In the genomic region with DNA sequence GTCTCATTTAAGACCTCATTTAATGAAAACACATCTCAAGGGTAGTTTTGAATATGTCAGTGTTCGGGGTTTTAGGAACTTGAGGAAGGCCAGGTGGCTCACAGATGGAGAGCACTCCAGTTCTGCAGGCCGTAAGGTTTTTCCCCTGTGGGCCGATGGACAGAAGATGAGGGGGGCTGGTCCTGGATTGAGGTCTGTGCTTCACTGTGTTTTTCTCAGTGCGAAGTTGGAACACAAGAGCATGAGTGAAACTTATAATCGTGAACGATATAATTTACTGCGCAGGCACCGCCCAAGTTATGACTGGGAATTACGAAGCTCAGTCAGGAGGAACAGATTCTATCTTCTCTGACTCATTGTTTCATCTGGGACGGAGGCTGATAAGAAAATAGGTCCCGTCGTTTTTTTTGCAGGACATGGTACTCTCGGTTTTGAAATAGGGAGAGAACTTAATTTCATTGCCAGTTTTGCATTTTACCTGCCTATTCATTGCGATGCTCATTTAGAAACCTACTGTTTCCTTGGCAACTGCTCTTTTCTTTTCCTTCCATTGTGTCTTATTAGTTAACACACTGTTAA, we compare ENCODE assay signal across 14 cellular contexts.
A peak's percentile ranks its signal among the peaks of the same experiment; 100 is the strongest.
DNase-seq lines count a peak whose midpoint lies in the region; TF ChIP-seq lines count a peak whose summit lies in the region.
"Had no signal": no experiment of that assay in that cellular context is flagged by ENCODE, and none has a peak within 500 bp of the region (broad histone marks: within the 10 kb centered on the region; RNA-seq: fewer than 3 reads in every experiment).

No MANE protein-coding gene starts in this region.

- H3K79me2 ChIP-seq in neural progenitor cell (ENCODE audit: low read depth) = no peaks in the 10 kb centered on the region

- intact Hi-C loops in dorsolateral prefrontal cortex (cut with DNase I) = no loop called here
- intact Hi-C loops in posterior vena cava (cut with DNase I) = no loop called here

- H3K27ac ChIP-seq in neural progenitor cell (peak overlapping the region; percentile 57), dorsolateral prefrontal cortex (no peak overlapping the region)
- H3K27ac ChIP-seq: A549, PC-9 had no signal

- H3K27me3 ChIP-seq in neural progenitor cell (no peaks in the 10 kb centered on the region), dorsolateral prefrontal cortex (peaks cover 0 to 7% (median 0%) of the 10 kb centered on the region in 45 donors)

- no peaks in the 10 kb centered on the region for H3K9me3 ChIP-seq in neural progenitor cell (ENCODE audit: low read depth)
- H3K9me3 ChIP-seq: A549 had no signal

- TF ChIP-seq CTCF in neural progenitor cell (IDR thresholded peaks at IDR 0.05) = no peak
- no peak for TF ChIP-seq CTCF in dorsolateral prefrontal cortex (IDR thresholded peaks at IDR 0.05 in 54 of 56, conservative IDR thresholded peaks at IDR 0.05 in 2 of 56; ENCODE audit: low read depth in 1 of 56, partially characterized antibody in 56 of 56)

- peaks cover 11% of the 10 kb centered on the region for H3K9me3 Mint-ChIP-seq in neural progenitor cell

- peaks cover 5% of the 10 kb centered on the region for H3K4me1 Mint-ChIP-seq in neural progenitor cell

- no peak overlapping the region for H3K4me3 ChIP-seq in neural progenitor cell
- H3K4me3 ChIP-seq in dorsolateral prefrontal cortex = no peak overlapping the region
- H3K4me3 ChIP-seq: A549, PC-9 had no signal

- H3K4me3 Mint-ChIP-seq in neural progenitor cell = no peak overlapping the region
- H3K4me3 Mint-ChIP-seq: CD8-positive, alpha-beta T cell had no signal

- peaks cover 21% of the 10 kb centered on the region for H3K4me1 ChIP-seq in neural progenitor cell
- H3K4me1 ChIP-seq: A549 had no signal

- no peak overlapping the region for H2AFZ ChIP-seq in neural progenitor cell (replicated peaks)
- H2AFZ ChIP-seq: PC-9 had no signal

- H3K27ac Mint-ChIP-seq in neural progenitor cell = no peak overlapping the region
- H3K27ac Mint-ChIP-seq: CD8-positive, alpha-beta T cell had no signal

- no peak overlapping the region for H3K9ac ChIP-seq in neural progenitor cell

- no peaks in the 10 kb centered on the region for H3K36me3 Mint-ChIP-seq in neural progenitor cell
- H3K36me3 Mint-ChIP-seq: CD8-positive, alpha-beta T cell had no signal

- peaks cover 10% of the 10 kb centered on the region for H3F3A ChIP-seq in neural progenitor cell (ENCODE audit: low read depth)

- peak; percentile 65 for DNase-seq in A172 (ENCODE audit: low spot score)
- DNase-seq in H4 (ENCODE audit: low spot score) = peak; percentile 21
- DNase-seq in amniotic epithelial cell (ENCODE audit: low read depth) = peak; percentile 86
- no peak for DNase-seq in neural progenitor cell (ENCODE audit: low spot score)
- no peak for DNase-seq in NCI-H1092 treated with DMSO at 0.1 percent for 48 hours (lab: John Stamatoyannopoulos, UW)
- no peak for DNase-seq in dorsolateral prefrontal cortex
- no peak for DNase-seq in posterior vena cava (ENCODE audit: low spot score)
- no peak for DNase-seq in anterior cingulate cortex (lab: John Stamatoyannopoulos, UW)
- DNase-seq: CD8-positive, alpha-beta T cell; NCI-H2029; NCI-H2227 treated with DMSO at 0.1 percent for 48 hours; NCI-H69; PC-9 had no signal

- no peak overlapping the region for H3K4me2 ChIP-seq in neural progenitor cell
- H3K4me2 ChIP-seq: A549, PC-9 had no signal

- H3K36me3 ChIP-seq in neural progenitor cell = no peaks in the 10 kb centered on the region

- H4K20me1 ChIP-seq in neural progenitor cell (ENCODE audit: low read depth) = no peaks in the 10 kb centered on the region

- peaks cover 2% of the 10 kb centered on the region for H3K27me3 Mint-ChIP-seq in neural progenitor cell (ENCODE audit: insufficient read depth, low read depth)

Comparison
In these comparisons a context has a peak if more than half of its experiments do, and no peak if none do; other contexts are left out.
1. DNase-seq: peak in A172 (single experiment), H4 (single experiment) and amniotic epithelial cell (single experiment); none in neural progenitor cell (single experiment), NCI-H1092 treated with DMSO at 0.1 percent for 48 hours (single experiment), dorsolateral prefrontal cortex (0 of 10), posterior vena cava (single experiment) and anterior cingulate cortex (0 of 58).